Comparison of ENCODE assay signal across 2 cellular contexts in the genomic region with DNA sequence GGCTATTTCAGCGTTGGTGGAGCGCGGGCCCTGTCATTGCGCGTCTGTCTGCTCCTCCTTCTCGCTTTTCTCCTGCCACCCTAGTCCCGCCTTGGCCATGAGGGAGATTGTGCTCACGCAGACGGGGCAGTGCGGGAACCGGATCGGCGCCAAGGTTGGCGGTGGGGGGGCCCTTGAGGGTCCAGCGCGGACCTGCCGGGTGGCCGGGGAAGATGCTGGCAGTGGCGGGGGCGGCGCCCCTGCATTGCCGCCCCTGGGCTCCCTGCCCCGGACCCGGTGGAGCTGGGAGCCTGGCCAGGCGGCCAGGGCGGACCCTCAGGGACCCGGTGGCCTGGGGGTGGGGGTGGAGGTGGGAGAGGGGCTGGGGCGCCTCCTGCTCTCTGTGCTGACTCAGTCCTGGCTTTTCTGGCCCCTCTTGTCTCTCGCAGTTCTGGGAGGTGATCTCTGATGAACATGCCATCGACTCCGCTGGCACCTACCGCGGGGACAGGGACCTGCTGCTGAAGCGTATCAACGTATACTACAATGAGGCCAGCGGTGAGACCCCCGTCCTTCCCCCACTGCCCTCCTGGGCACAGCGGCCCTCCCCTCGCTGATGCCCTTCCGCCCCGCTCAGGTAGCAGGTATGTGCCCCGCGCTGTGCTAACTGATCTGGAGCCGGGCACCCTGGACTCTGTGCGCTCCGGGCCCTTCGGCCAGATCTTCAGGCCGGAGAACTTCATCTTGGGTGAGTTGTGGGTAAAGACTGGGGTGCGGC.
TF ChIP-seq lines count a peak whose summit lies in the region.

No MANE protein-coding gene starts in this region.

TF ChIP-seq in GM23338, 12 proteins besides CTCF, POLR2A, EP300 and RAD21:
- TF ChIP-seq EZH2phosphoT487 (IDR thresholded peaks at IDR 0.05; ENCODE audit: unreplicated experiment) (no peak), ETS1 (IDR thresholded peaks at IDR 0.05) (no peak)

TF ChIP-seq in H1, 55 proteins besides CTCF, POLR2A, EP300 and RAD21:
- TF ChIP-seq SIX5 (IDR thresholded peaks at IDR 0.05; ENCODE audit: low read depth, low read length): no peak
- no peak for TF ChIP-seq NRF1 (IDR thresholded peaks at IDR 0.05; ENCODE audit: low read depth, low read length)
- no peak for TF ChIP-seq PHF8 (conservative IDR thresholded peaks at IDR 0.05; ENCODE audit: low read depth, low read length)
- TF ChIP-seq, protein P1, sequence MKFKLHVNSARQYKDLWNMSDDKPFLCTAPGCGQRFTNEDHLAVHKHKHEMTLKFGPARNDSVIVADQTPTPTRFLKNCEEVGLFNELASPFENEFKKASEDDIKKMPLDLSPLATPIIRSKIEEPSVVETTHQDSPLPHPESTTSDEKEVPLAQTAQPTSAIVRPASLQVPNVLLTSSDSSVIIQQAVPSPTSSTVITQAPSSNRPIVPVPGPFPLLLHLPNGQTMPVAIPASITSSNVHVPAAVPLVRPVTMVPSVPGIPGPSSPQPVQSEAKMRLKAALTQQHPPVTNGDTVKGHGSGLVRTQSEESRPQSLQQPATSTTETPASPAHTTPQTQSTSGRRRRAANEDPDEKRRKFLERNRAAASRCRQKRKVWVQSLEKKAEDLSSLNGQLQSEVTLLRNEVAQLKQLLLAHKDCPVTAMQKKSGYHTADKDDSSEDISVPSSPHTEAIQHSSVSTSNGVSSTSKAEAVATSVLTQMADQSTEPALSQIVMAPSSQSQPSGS (IDR thresholded peaks at IDR 0.05; ENCODE audit: low read length): no peak
- no peak for TF ChIP-seq SUZ12 (IDR thresholded peaks at IDR 0.05; ENCODE audit: low read length)
- no peak for TF ChIP-seq TCF12 (IDR thresholded peaks at IDR 0.05; ENCODE audit: low read depth, low read length)
- no peak for TF ChIP-seq BCL11A (IDR thresholded peaks at IDR 0.05; ENCODE audit: low read depth in 2 of 2, low read length in 2 of 2)
- no peak for TF ChIP-seq EZH2 (IDR thresholded peaks at IDR 0.05; ENCODE audit: low read depth, low read length, severe bottlenecking)
- TF ChIP-seq ASH2L (IDR thresholded peaks at IDR 0.05; ENCODE audit: low read length): no peak
- no peak for TF ChIP-seq FOSL1 (IDR thresholded peaks at IDR 0.05; ENCODE audit: insufficient read depth, low read depth, low read length)
- no peak for TF ChIP-seq RBBP5 (IDR thresholded peaks at IDR 0.05; ENCODE audit: borderline replicate concordance, low read depth, low read length)
- no peak for TF ChIP-seq SIRT6 (IDR thresholded peaks at IDR 0.05; ENCODE audit: low read length)
- no peak for TF ChIP-seq SP1 (IDR thresholded peaks at IDR 0.05; ENCODE audit: low read depth, low read length)
- TF ChIP-seq SIN3A (conservative IDR thresholded peaks at IDR 0.05 in 1 of 2, IDR thresholded peaks at IDR 0.05 in 1 of 2; ENCODE audit: low read depth in 1 of 2, low read length in 2 of 2): no peak
- TF ChIP-seq HDAC2 (IDR thresholded peaks at IDR 0.05; ENCODE audit: borderline replicate concordance in 1 of 2, low read depth in 2 of 2, low read length in 2 of 2): no peak
- no peak for TF ChIP-seq KDM4A (IDR thresholded peaks at IDR 0.05; ENCODE audit: low read depth, low read length, severe bottlenecking)
- no peak for TF ChIP-seq BACH1 (IDR thresholded peaks at IDR 0.05; ENCODE audit: low read length)
- TF ChIP-seq CBX5 (IDR thresholded peaks at IDR 0.05; ENCODE audit: low read depth, low read length): no peak
- no peak for TF ChIP-seq HDAC6 (IDR thresholded peaks at IDR 0.05; ENCODE audit: low read depth, low read length)
- no peak for TF ChIP-seq POU5F1 (IDR thresholded peaks at IDR 0.05; ENCODE audit: low read depth, low read length)
